In genomic region chr4:98682719-98683118, GRCh38 we compare ENCODE assay signal across 20 cellular contexts. TPM values are rescaled to one million over a fixed set of nuclear protein-coding genes. Genes with fewer than 3 reads are reported as not detected.
A peak's percentile ranks its signal among the peaks of the same experiment; 100 is the strongest.
DNase-seq lines count a peak whose midpoint lies in the region; ATAC-seq, FAIRE-seq and TF ChIP-seq lines count a peak whose summit lies in the region.
"Had no signal": no experiment of that assay in that cellular context is flagged by ENCODE, and none has a peak within 500 bp of the region (broad histone marks: within the 10 kb centered on the region; RNA-seq: fewer than 3 reads in every experiment).

No MANE protein-coding gene starts in this region.

- H2AFZ ChIP-seq in IMR-90 (replicated peaks; ENCODE audit: low read length, poor library complexity): no peak overlapping the region
- no peak overlapping the region for H2AFZ ChIP-seq in astrocyte (ENCODE audit: low read depth, low read length)

- H2BK15ac ChIP-seq in IMR-90 (ENCODE audit: low read depth, low read length): no peak overlapping the region

- H3K27ac ChIP-seq in IMR-90 (ENCODE audit: insufficient read depth, low read length): no peak overlapping the region
- no peak overlapping the region for H3K27ac ChIP-seq in astrocyte (ENCODE audit: low read depth, low read length)
- H3K27ac ChIP-seq: SK-N-MC, tibial nerve, VCaP had no signal

- H3K4me2 ChIP-seq in IMR-90 (ENCODE audit: low read depth, low read length) (no peak overlapping the region), astrocyte (ENCODE audit: low read length) (no peak overlapping the region)

- H4K8ac ChIP-seq in IMR-90 (ENCODE audit: low read depth in 2 of 2, low read length in 2 of 2): no peak overlapping the region

- H3K27ac Mint-ChIP-seq in Caco-2 (ENCODE audit: unreplicated experiment) (no peak overlapping the region), astrocyte (ENCODE audit: unreplicated experiment) (no peak overlapping the region)
- H3K27ac Mint-ChIP-seq: activated CD4-positive, alpha-beta memory T cell treated with anti-CD3 and anti-CD28 coated beads, Interleukin-2, amount 10 ng/mL, durations not matched to agents 7 days and 5 days; activated T-helper 1 cell treated with anti-CD3 and anti-CD28 coated beads, Interleukin-12 subunit alpha, Interleukin-12 subunit beta, Interleukin-2, Interleukin-4 antibody, amounts not matched to agents 30 ng/mL and 10 ng/mL and 1 ng/mL, durations not matched to agents 14 hours and 24 hours and 36 hours; mesothelial cell of epicardium had no signal

- CTCF ChIA-PET in Caco-2 (lab: Charles Lee) (no interaction called here), IMR-90 (lab: Yijun Ruan, JAX) (no interaction called here)

- H3K18ac ChIP-seq in IMR-90 (ENCODE audit: low read depth, low read length): no peak overlapping the region

- H4K91ac ChIP-seq in IMR-90 (ENCODE audit: insufficient read depth, low read depth, low read length): no peak overlapping the region

- H3K9me3 Mint-ChIP-seq in Caco-2 (ENCODE audit: unreplicated experiment) (no peaks in the 10 kb centered on the region), astrocyte (ENCODE audit: unreplicated experiment) (no peaks in the 10 kb centered on the region)
- H3K9me3 Mint-ChIP-seq: activated CD4-positive, alpha-beta memory T cell treated with anti-CD3 and anti-CD28 coated beads, Interleukin-2, amount 10 ng/mL, durations not matched to agents 7 days and 5 days; activated T-helper 1 cell treated with anti-CD3 and anti-CD28 coated beads, Interleukin-12 subunit alpha, Interleukin-12 subunit beta, Interleukin-2, Interleukin-4 antibody, amounts not matched to agents 30 ng/mL and 10 ng/mL and 1 ng/mL, durations not matched to agents 14 hours and 24 hours and 36 hours; mesothelial cell of epicardium had no signal

- H3K9me3 ChIP-seq in Caco-2 (no peaks in the 10 kb centered on the region), IMR-90 (ENCODE audit: control insufficient read depth, insufficient read depth, low read length) (no peaks in the 10 kb centered on the region), astrocyte (ENCODE audit: insufficient read depth, low read depth, low read length) (no peaks in the 10 kb centered on the region)
- H3K9me3 ChIP-seq: tibial nerve had no signal

- no peaks in the 10 kb centered on the region for H3K36me3 ChIP-seq in Caco-2 (ENCODE audit: control insufficient read depth, insufficient read depth, low read length)
- no peaks in the 10 kb centered on the region for H3K36me3 ChIP-seq in IMR-90 (ENCODE audit: control insufficient read depth, insufficient read depth, low read length)
- no peaks in the 10 kb centered on the region for H3K36me3 ChIP-seq in astrocyte (ENCODE audit: insufficient read depth, low read length)
- H3K36me3 ChIP-seq: tibial nerve had no signal

- no peak overlapping the region for H2BK20ac ChIP-seq in IMR-90 (ENCODE audit: low read depth, low read length)

- no peaks in the 10 kb centered on the region for H3K27me3 Mint-ChIP-seq in Caco-2 (ENCODE audit: insufficient read depth, unreplicated experiment)
- H3K27me3 Mint-ChIP-seq in astrocyte (ENCODE audit: low read depth, unreplicated experiment): no peaks in the 10 kb centered on the region
- H3K27me3 Mint-ChIP-seq: activated CD4-positive, alpha-beta memory T cell treated with anti-CD3 and anti-CD28 coated beads, Interleukin-2, amount 10 ng/mL, durations not matched to agents 7 days and 5 days had no signal

- H3K14ac ChIP-seq in IMR-90 (replicated peaks; ENCODE audit: low read depth, low read length): no peak overlapping the region

- H3K79me2 ChIP-seq in astrocyte (ENCODE audit: insufficient read depth, low read length): no peaks in the 10 kb centered on the region

- H3K9ac ChIP-seq in IMR-90 (ENCODE audit: low read depth, low read length) (no peak overlapping the region), astrocyte (ENCODE audit: low read length) (no peak overlapping the region)

- TF ChIP-seq POLR2A in IMR-90 (IDR thresholded peaks at IDR 0.05; ENCODE audit: low read depth, low read length): no peak

- BruUV-seq in Caco-2 (replicated peaks; lab: Mats Ljungman, UMichigan) (no TSS peak), IMR-90 (replicated peaks; lab: Mats Ljungman, UMichigan) (no TSS peak)

- H2AK5ac ChIP-seq in IMR-90 (ENCODE audit: low read depth, low read length): no peak overlapping the region

- H4K5ac ChIP-seq in IMR-90 (ENCODE audit: low read depth, low read length): no peak overlapping the region

- H2AK9ac ChIP-seq in IMR-90 (replicated peaks; ENCODE audit: low read depth, low read length, poor library complexity): no peak overlapping the region

- intact Hi-C loops in Caco-2 (cut with micrococcal nuclease; ENCODE audit: unreplicated experiment) (no loop called here), IMR-90 (cut with micrococcal nuclease) (no loop called here)

- no peaks in the 10 kb centered on the region for H3K79me1 ChIP-seq in IMR-90 (ENCODE audit: low read depth in 1 of 2, low read length in 2 of 2)

- H3K4me1 Mint-ChIP-seq in Caco-2 (ENCODE audit: low read depth, unreplicated experiment) (peaks cover 47% of the 10 kb centered on the region), astrocyte (ENCODE audit: low read depth, unreplicated experiment) (peaks cover 3% of the 10 kb centered on the region)
- H3K4me1 Mint-ChIP-seq: mesothelial cell of epicardium had no signal

- DNase-seq in Caco-2: peak; percentile 50 to 56
- peak; percentile 61 for DNase-seq in IMR-90
- peak; percentile 59 for DNase-seq in astrocyte (ENCODE audit: low read depth)
- DNase-seq in left lobe of liver (ENCODE audit: low spot score): peak; percentile 62
- no peak for DNase-seq in C1 segment of cervical spinal cord (lab: John Stamatoyannopoulos, UW)
- DNase-seq in NCI-H2227 treated with DMSO at 0.1 percent for 48 hours (lab: John Stamatoyannopoulos, UW): no peak
- DNase-seq in stimulated activated naive CD8-positive, alpha-beta T cell treated with anti-CD3 and anti-CD28 coated beads, Interleukin-15, Interleukin-2, amounts not matched to agents 100 U/mL and 50 U/mL, for 24 hours: no peak
- DNase-seq: activated CD4-positive, alpha-beta memory T cell treated with anti-CD3 and anti-CD28 coated beads, Interleukin-2, amount 10 ng/mL, durations not matched to agents 7 days and 5 days; amygdala; cortex of kidney; KBM-7; NCI-H1417 treated with DMSO at 0.1 percent for 48 hours; stimulated activated CD4-positive, alpha-beta T cell treated with anti-CD3 and anti-CD28 coated beads, Interleukin-4, amount 100 ng/mL, for 24 hours had no signal

- TF ChIP-seq CTCF in Caco-2 (IDR thresholded peaks at IDR 0.05; ENCODE audit: insufficient read depth in 1 of 2, low read depth in 1 of 2, low read length in 1 of 2, severe bottlenecking in 1 of 2, unreplicated experiment in 1 of 2): no peak
- no peak for TF ChIP-seq CTCF in IMR-90 (conservative IDR thresholded peaks at IDR 0.05; ENCODE audit: low read depth, low read length)
- no peak for TF ChIP-seq CTCF in astrocyte (IDR thresholded peaks at IDR 0.05; ENCODE audit: insufficient read depth, low read depth, low read length)

- H3K23ac ChIP-seq in IMR-90 (ENCODE audit: low read depth, low read length): no peak overlapping the region

- POLR2A ChIA-PET in Caco-2 (lab: Charles Lee) (interaction anchor here (0.7 kb wide), 1 partner anchor 346 kb away, joined by 7 read pairs; no protein-coding TSS in a partner anchor), IMR-90 (lab: Charles Lee; ENCODE audit: unreplicated experiment) (no interaction called here)

- H4K20me1 ChIP-seq in IMR-90 (ENCODE audit: insufficient read depth, low read length) (no peaks in the 10 kb centered on the region), astrocyte (ENCODE audit: insufficient read depth, low read length) (no peaks in the 10 kb centered on the region)

- no peak for FAIRE-seq in astrocyte (lab: Jason Lieb, UNC)
- FAIRE-seq: H1 had no signal

- 0 out of 2 replicates have a peak, but pooled peaks cover 3% of the 10 kb centered on the region for H3K9me1 ChIP-seq in IMR-90 (ENCODE audit: insufficient read depth, low read length)

- H3K4me1 ChIP-seq in Caco-2 (peaks cover 59% of the 10 kb centered on the region), IMR-90 (ENCODE audit: control insufficient read depth, insufficient read depth, low read length) (peaks cover 2% of the 10 kb centered on the region; the same call in 1 of the 2 replicates), astrocyte (ENCODE audit: insufficient read depth, low read length) (no peaks in the 10 kb centered on the region)
- H3K4me1 ChIP-seq: tibial nerve had no signal

- H2BK5ac ChIP-seq in IMR-90 (ENCODE audit: low read depth, low read length, poor library complexity, severe bottlenecking): no peak overlapping the region

- in situ Hi-C loops in IMR-90 (cut with MboI; ENCODE audit: low sequenced_read_pairs): no loop called here

- TF ChIP-seq RAD21 in IMR-90 (IDR thresholded peaks at IDR 0.05; ENCODE audit: low read length): no peak

- H3K36me3 Mint-ChIP-seq in Caco-2 (ENCODE audit: insufficient read depth, unreplicated experiment) (no peaks in the 10 kb centered on the region), astrocyte (ENCODE audit: low read depth, unreplicated experiment) (no peaks in the 10 kb centered on the region)
- H3K36me3 Mint-ChIP-seq: mesothelial cell of epicardium had no signal

- no peak overlapping the region for H3K56ac ChIP-seq in IMR-90 (ENCODE audit: extremely low read depth, insufficient read depth, low read length)

- H2BK120ac ChIP-seq in IMR-90 (ENCODE audit: low read depth, low read length): no peak overlapping the region

- 100% methylated on average over 1 of the region's 2 CpGs; no CpG with 5 or more reads in 1 of the 2 experiments for WGBS in IMR-90 (ENCODE audit: extremely low coverage in 2 of 2, insufficient read length in 1 of 2), 2 experiments

- dilution Hi-C loops in IMR-90 (cut with HindIII; ENCODE audit: low sequenced_read_pairs, unreplicated experiment): no loop called here

- ATAC-seq in IMR-90 (ENCODE audit: low read depth) (peak; percentile 73), left lobe of liver (peak; percentile 94), HG02852 (IDR thresholded peaks at IDR 0.05; ENCODE audit: unreplicated experiment) (no peak)
- ATAC-seq in stimulated activated naive CD8-positive, alpha-beta T cell treated with anti-CD3 and anti-CD28 coated beads, Interleukin-15, Interleukin-2, amounts not matched to agents 100 U/mL and 50 U/mL, for 24 hours: no peak

- H3K4ac ChIP-seq in IMR-90 (ENCODE audit: low read depth, low read length): no peak overlapping the region

- H3K4me3 Mint-ChIP-seq in Caco-2 (ENCODE audit: unreplicated experiment) (no peak overlapping the region), astrocyte (ENCODE audit: unreplicated experiment) (no peak overlapping the region)
- H3K4me3 Mint-ChIP-seq: activated CD4-positive, alpha-beta memory T cell treated with anti-CD3 and anti-CD28 coated beads, Interleukin-2, amount 10 ng/mL, durations not matched to agents 7 days and 5 days; activated T-helper 1 cell treated with anti-CD3 and anti-CD28 coated beads, Interleukin-12 subunit alpha, Interleukin-12 subunit beta, Interleukin-2, Interleukin-4 antibody, amounts not matched to agents 30 ng/mL and 10 ng/mL and 1 ng/mL, durations not matched to agents 14 hours and 24 hours and 36 hours; mesothelial cell of epicardium had no signal

- H3K4me3 ChIP-seq in Caco-2 (ENCODE audit: low read depth, low read length): no peak overlapping the region
- H3K4me3 ChIP-seq in IMR-90 (ENCODE audit: insufficient read depth, low read depth, low read length): no peak overlapping the region
- H3K4me3 ChIP-seq in astrocyte (ENCODE audit: insufficient read depth, low read depth, low read length): no peak overlapping the region
- H3K4me3 ChIP-seq: SK-N-MC, tibial nerve had no signal

- H3K27me3 ChIP-seq in Caco-2 (replicated peaks; ENCODE audit: control insufficient read depth, insufficient read depth, low read length) (no peaks in the 10 kb centered on the region), IMR-90 (ENCODE audit: control insufficient read depth, insufficient read depth, low read length) (no peaks in the 10 kb centered on the region), astrocyte (ENCODE audit: insufficient read depth, low read length) (no peaks in the 10 kb centered on the region)
- H3K27me3 ChIP-seq: tibial nerve had no signal

RNA-seq across cellular contexts. Expression of gene TSPAN5, which starts 24.3 kb away (rescaled TPM):
- total RNA-seq in Caco-2 (2022) (24.1 and 26.1 TPM in 2 replicates), IMR-90 (2012; rRNA removed) (79.6 and 88.3 TPM in 2 replicates), astrocyte (61.4 and 69.0 TPM in 2 replicates), left lobe of liver (0.43 TPM)
- polyA plus RNA-seq in IMR-90 (2012; rRNA removed): 58.2 and 64.8 TPM in 2 replicates
- 36.9 and 41.6 TPM in 2 replicates for polyA plus RNA-seq in IMR-90 (2012; cell fraction: cytosol; rRNA removed)
- 21.8 and 70.0 TPM in 2 replicates for polyA plus RNA-seq in IMR-90 (2012; cell fraction: nucleus; rRNA removed; ENCODE audit: low replicate concordance)

Comparison
In these comparisons a context has a peak if more than half of its experiments do, and no peak if none do; other contexts are left out.
1. DNase-seq: peak in Caco-2 (2 of 2), IMR-90 (single experiment), astrocyte (single experiment) and left lobe of liver (single experiment); none in C1 segment of cervical spinal cord (0 of 14), NCI-H2227 treated with DMSO at 0.1 percent for 48 hours (single experiment) and stimulated activated naive CD8-positive, alpha-beta T cell treated with anti-CD3 and anti-CD28 coated beads, Interleukin-15, Interleukin-2, amounts not matched to agents 100 U/mL and 50 U/mL, for 24 hours (single experiment).
2. ATAC-seq: peak in IMR-90 (single experiment) and left lobe of liver (single experiment); none in HG02852 (single experiment) and stimulated activated naive CD8-positive, alpha-beta T cell treated with anti-CD3 and anti-CD28 coated beads, Interleukin-15, Interleukin-2, amounts not matched to agents 100 U/mL and 50 U/mL, for 24 hours (single experiment).
3. RNA of gene TSPAN5, which starts 24.3 kb away (total RNA-seq): 79.6 to 88.3 TPM in IMR-90, 61.4 to 69.0 TPM in astrocyte and 24.1 to 26.1 TPM in Caco-2; 0.43 TPM in left lobe of liver (single experiment); every median in the first group is over 10 times any median in the second.